In the genomic region with DNA sequence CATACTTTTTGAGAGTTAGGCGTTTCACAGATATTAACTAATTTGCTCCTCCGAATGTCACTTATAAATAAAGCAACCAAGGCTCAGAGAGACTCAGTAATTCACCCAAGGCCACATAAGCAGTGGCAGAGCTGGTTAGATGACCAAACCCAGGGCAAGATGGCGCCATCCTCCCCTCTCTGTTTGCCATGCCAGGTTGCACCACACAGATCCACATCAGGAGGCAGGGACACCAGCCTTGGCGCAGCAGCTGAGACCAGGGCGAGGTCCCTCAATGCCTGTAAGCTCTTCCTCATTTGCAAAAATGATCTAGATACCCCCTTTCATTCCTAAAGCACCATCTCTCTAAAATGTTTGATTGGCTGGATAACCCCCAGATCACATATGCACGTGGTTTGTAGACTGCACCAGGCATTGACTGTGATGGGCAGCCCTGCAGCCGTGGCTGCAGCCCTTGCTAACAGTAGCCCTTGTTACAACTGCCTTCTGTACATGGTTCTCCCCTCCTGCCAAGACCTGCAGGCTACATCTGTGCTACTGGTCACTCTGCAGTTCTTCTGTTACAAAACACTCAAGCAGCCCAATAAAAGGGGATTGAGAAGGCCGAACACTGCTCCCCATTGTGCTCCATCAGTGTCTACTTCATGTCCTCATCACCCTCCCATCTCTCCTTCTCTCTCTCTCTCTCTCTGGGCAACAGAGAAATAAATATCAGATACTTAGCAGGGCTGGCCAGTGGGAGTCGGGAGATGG, we compare ENCODE assay signal across 1 cellular context.
TF ChIP-seq lines count a peak whose summit lies in the region.

No MANE protein-coding gene starts in this region.

TF ChIP-seq in H1, 55 proteins besides CTCF, POLR2A, EP300 and RAD21:
- TF ChIP-seq SIX5 (IDR thresholded peaks at IDR 0.05; ENCODE audit: low read depth, low read length) (no peak), RFX5 (IDR thresholded peaks at IDR 0.05; ENCODE audit: borderline replicate concordance, low read depth, low read length) (no peak)
